In the genomic region with DNA sequence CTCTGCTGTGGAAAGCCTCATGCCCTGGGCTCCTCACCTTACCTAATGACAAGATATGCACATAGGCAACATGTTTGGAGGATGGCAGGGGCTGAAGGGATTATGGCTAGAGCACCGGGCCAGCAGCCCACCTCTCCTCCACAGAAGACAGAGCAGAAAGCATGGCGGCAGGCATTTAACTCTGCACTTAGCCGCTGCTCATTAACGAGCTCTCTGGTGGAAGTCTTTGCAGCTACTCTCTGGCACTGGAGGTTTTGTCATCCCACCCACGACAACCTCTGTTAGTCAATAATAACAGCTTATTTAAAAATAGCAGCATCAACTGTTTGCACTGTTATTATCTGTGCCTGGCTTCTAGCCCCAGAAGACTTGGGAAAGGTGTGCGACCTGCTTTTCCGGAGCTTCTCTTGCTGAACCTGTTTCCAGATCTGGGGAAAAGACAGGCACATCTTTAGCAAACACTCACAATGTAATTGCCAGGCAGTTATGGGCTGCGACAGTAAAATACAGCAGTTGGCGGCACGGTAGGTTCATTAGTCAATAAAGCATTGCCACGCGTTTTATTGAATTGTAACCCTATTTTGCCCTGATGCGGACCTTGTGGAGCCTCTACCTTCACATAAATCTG, we compare ENCODE assay signal across 18 cellular contexts.
DNase-seq lines count a peak whose midpoint lies in the region; ATAC-seq and TF ChIP-seq lines count a peak whose summit lies in the region.
"Had no signal": no experiment of that assay in that cellular context is flagged by ENCODE, and none has a peak within 500 bp of the region (broad histone marks: within the 10 kb centered on the region; RNA-seq: fewer than 3 reads in every experiment).

No MANE protein-coding gene starts in this region.

- no peaks in the 10 kb centered on the region for H3K4me1 ChIP-seq in right atrium auricular region
- H3K4me1 ChIP-seq: BLaER1 had no signal

- H3K4me3 ChIP-seq in right atrium auricular region (no peak overlapping the region), coronary artery (no peak overlapping the region), neural cell (ENCODE audit: low read length) (no peak overlapping the region)
- H3K4me3 ChIP-seq: BLaER1, GM12878, SJSA1 had no signal

- H3K27me3 ChIP-seq in right atrium auricular region (no peaks in the 10 kb centered on the region), neural cell (ENCODE audit: insufficient read depth, low read depth, low read length) (no peaks in the 10 kb centered on the region)
- H3K27me3 ChIP-seq: BLaER1, SJSA1 had no signal

- H3K36me3 ChIP-seq in right atrium auricular region (no peaks in the 10 kb centered on the region), neural cell (ENCODE audit: insufficient read depth, low read length) (no peaks in the 10 kb centered on the region)
- H3K36me3 ChIP-seq: BLaER1, SJSA1 had no signal

- H4K20me1 ChIP-seq in neural cell (ENCODE audit: insufficient read depth) = no peaks in the 10 kb centered on the region
- H4K20me1 ChIP-seq: BLaER1 had no signal

- H3K4me2 ChIP-seq in neural cell (ENCODE audit: low read length) = no peak overlapping the region
- H3K4me2 ChIP-seq: BLaER1 had no signal

- no peaks in the 10 kb centered on the region for H3F3A ChIP-seq in neural cell (ENCODE audit: insufficient read depth, low read length, poor library complexity, severe bottlenecking)

- H2AFZ ChIP-seq in neural cell (ENCODE audit: low read depth, low read length) = no peak overlapping the region

- TF ChIP-seq RAD21 in neural cell (conservative IDR thresholded peaks at IDR 0.05) = no peak

- no peaks in the 10 kb centered on the region for H3K79me2 ChIP-seq in neural cell (replicated peaks; ENCODE audit: insufficient read depth, low read length)

- TF ChIP-seq CTCF in right atrium auricular region (IDR thresholded peaks at IDR 0.05) (no peak), coronary artery (IDR thresholded peaks at IDR 0.05) (no peak), neural cell (IDR thresholded peaks at IDR 0.05; ENCODE audit: poor library complexity, severe bottlenecking) (no peak)

- H3K9me3 ChIP-seq in right atrium auricular region (no peaks in the 10 kb centered on the region), neural cell (ENCODE audit: low read length) (no peaks in the 10 kb centered on the region)
- H3K9me3 ChIP-seq: BLaER1, SJSA1 had no signal

- intact Hi-C loops in Right ventricle myocardium inferior (cut with DNase I) = no loop called here

- H3K9ac ChIP-seq in neural cell (ENCODE audit: low read length) = no peak overlapping the region
- H3K9ac ChIP-seq: BLaER1 had no signal

- no peaks in the 10 kb centered on the region for H3K9me2 ChIP-seq in neural cell (ENCODE audit: insufficient read depth, low read length)

- DNase-seq in right atrium auricular region (ENCODE audit: low spot score) = peak; percentile 23
- no peak for DNase-seq in Right ventricle myocardium inferior (ENCODE audit: missing footprints)
- peak; percentile 19 for DNase-seq in coronary artery (ENCODE audit: low spot score)
- no peak for DNase-seq in NCI-H2029 treated with DMSO at 0.1 percent for 48 hours (lab: John Stamatoyannopoulos, UW)
- DNase-seq in activated naive CD4-positive, alpha-beta T cell treated with Interleukin-2 at 50 U/mL for 16 hours = no peak
- no peak for DNase-seq in HK-2 (ENCODE audit: unreplicated experiment)
- DNase-seq: CD4-positive, alpha-beta T cell; GDM1; NCI-H1092; NCI-H1436 treated with DMSO at 0.1 percent for 48 hours; NCI-H187 treated with DMSO at 0.1 percent for 48 hours; NCI-H2107; NCI-H524; NCI-H774 had no signal

- ATAC-seq in Right ventricle myocardium inferior = no peak
- ATAC-seq: GM12878 had no signal

- H3K27ac ChIP-seq in right atrium auricular region (no peak overlapping the region), coronary artery (no peak overlapping the region), neural cell (ENCODE audit: low read length) (peak overlapping the region; percentile 37)
- H3K27ac ChIP-seq: BLaER1, SJSA1 had no signal

- no peak for TF ChIP-seq EP300 in neural cell (conservative IDR thresholded peaks at IDR 0.05; ENCODE audit: poor library complexity, severe bottlenecking)

TF ChIP-seq in neural cell, 6 proteins besides CTCF, POLR2A, EP300 and RAD21:
- TF ChIP-seq POLR2AphosphoS5 (IDR thresholded peaks at IDR 0.05) (peak; percentile 34), SMC3 (conservative IDR thresholded peaks at IDR 0.05; ENCODE audit: poor library complexity) (no peak)
TF ChIP-seq in neural cell: peak in this region for 1.

Comparison
In these comparisons a context has a peak if more than half of its experiments do, and no peak if none do; other contexts are left out.
1. DNase-seq: peak in right atrium auricular region (single experiment) and coronary artery (single experiment); none in Right ventricle myocardium inferior (single experiment), NCI-H2029 treated with DMSO at 0.1 percent for 48 hours (single experiment), activated naive CD4-positive, alpha-beta T cell treated with Interleukin-2 at 50 U/mL for 16 hours (single experiment) and HK-2 (single experiment).